In the genomic region with DNA sequence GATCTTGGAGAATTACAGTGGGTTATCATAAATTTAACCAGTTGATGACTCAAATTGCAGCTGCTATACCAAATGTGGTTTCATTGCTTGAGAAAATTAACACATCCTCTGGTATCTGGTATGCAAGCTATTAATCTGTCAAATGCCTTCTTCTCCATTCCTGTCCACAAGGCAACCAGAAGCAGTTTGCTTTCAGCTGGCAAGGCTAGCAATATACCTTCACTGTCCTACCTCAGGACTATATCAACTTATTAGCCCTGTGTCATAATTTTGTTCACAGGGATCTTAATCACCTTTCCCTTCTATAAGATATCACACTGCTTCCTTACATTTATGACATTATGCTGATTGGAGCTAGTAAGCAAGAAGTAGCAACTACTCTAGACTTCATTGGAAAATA, we compare ENCODE assay signal across 24 cellular contexts.
"Had no signal": no experiment of that assay in that cellular context is flagged by ENCODE, and none has a peak within 500 bp of the region (broad histone marks: within the 10 kb centered on the region; RNA-seq: fewer than 3 reads in every experiment).

No MANE protein-coding gene starts in this region.

- H3K9me3 ChIP-seq: suprapubic skin, testis, thoracic aorta, thyroid gland, tibial artery, tibial nerve, transverse colon, upper lobe of left lung, upper lobe of right lung, uterus, vagina had no signal

- H3K36me3 ChIP-seq: stomach, suprapubic skin, thoracic aorta, thyroid gland, tibial artery, tibial nerve, transverse colon, upper lobe of left lung, upper lobe of right lung, uterus, vagina had no signal

- DNase-seq: stimulated activated CD4-positive, alpha-beta T cell treated with anti-CD3 and anti-CD28 coated beads, Interleukin-2, amount 100 ng/mL, for 48 hours; stimulated activated CD4-positive, alpha-beta T cell treated with anti-CD3 and anti-CD28 coated beads, Interleukin-4, amount 100 ng/mL, for 1 hour; stimulated activated CD4-positive, alpha-beta T cell treated with anti-CD3 and anti-CD28 coated beads, Interleukin-4, amount 100 ng/mL, for 24 hours; stimulated activated CD4-positive, alpha-beta T cell treated with anti-CD3 and anti-CD28 coated beads, Interleukin-4, amount 100 ng/mL, for 4 hours; stimulated activated CD8-positive, alpha-beta memory T cell treated with anti-CD3 and anti-CD28 coated beads, Interleukin-4, amount 100 ng/mL, for 48 hours; stimulated activated naive B cell treated with anti-CD40 and anti-IgM and Interleukin-4, amounts not matched to agents 10 μg/mL and 1 μg/mL and 100 μg/mL, for 72 hours; stimulated activated naive CD4-positive, alpha-beta T cell; stimulated activated naive CD4-positive, alpha-beta T cell treated with Interleukin-2 at 50 U/mL for 16 hours; stimulated activated naive CD8-positive, alpha-beta T cell treated with anti-CD3 and anti-CD28 coated beads, Interleukin-15, amount 100 ng/mL, for 72 hours; stimulated activated naive CD8-positive, alpha-beta T cell treated with anti-CD3 and anti-CD28 coated beads, Interleukin-15, Interleukin-2, amounts not matched to agents 100 U/mL and 50 U/mL, for 24 hours; stomach; substantia nigra; testis; thyroid gland; tibial artery; transverse colon; trophoblast cell; upper lobe of left lung; upper lobe of right lung; uterus had no signal

- H3K27ac ChIP-seq: stomach, suprapubic skin, testis, thoracic aorta, thyroid gland, tibial artery, tibial nerve, transverse colon, upper lobe of left lung, upper lobe of right lung, uterus, vagina had no signal

- H3K27me3 ChIP-seq: suprapubic skin, testis, thyroid gland, tibial artery, tibial nerve, transverse colon, upper lobe of left lung, upper lobe of right lung, uterus, vagina had no signal

- H3K4me3 ChIP-seq: stomach, suprapubic skin, testis, thoracic aorta, thyroid gland, tibial artery, tibial nerve, transverse colon, upper lobe of left lung, upper lobe of right lung, uterus, vagina had no signal

- H3K4me1 ChIP-seq: stomach, suprapubic skin, testis, thyroid gland, tibial artery, tibial nerve, transverse colon, upper lobe of left lung, upper lobe of right lung, uterus, vagina had no signal
